Comparison of ENCODE assay signal across 9 cellular contexts in the genomic region with DNA sequence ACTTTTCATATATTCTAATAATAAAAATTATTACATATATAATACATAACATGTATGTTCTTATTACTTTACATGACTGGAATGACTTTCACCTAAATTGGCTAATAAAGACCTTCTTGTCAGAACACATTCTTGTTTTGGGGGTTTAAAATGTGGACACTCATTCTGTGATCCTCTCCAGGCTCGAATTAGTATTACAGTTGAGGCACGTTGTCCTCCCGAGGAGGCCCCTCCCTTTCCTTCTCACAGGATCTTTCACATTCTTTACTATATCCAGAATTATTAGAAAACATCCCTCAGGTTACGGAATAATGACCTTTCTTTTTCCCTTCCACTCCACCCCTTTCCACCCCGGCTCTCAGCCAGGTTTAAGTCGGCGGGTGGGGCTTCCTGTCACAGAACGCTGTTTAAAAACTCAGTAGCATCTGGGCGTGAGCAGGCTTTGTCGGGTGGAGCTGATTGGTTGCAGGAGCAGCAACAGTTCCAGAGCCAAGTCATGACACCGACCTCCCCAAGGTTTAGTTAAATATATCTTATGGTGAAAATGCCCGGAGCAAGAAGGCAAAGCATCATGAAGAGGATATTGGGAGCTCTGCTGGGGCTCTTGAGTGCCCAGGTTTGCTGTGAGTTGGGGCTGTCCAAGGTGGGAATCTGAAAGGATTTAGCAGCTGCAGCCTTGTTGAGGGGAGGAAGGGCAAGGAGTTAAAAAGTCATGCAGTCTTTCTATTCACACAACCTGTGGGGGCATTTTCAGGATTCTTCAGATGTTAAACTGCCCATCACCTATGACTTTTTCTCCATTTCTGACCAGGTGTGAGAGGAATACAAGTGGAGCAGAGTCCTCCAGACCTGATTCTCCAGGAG.
DNase-seq lines count a peak whose midpoint lies in the region; ATAC-seq and FAIRE-seq lines count a peak whose summit lies in the region.
"Had no signal": no experiment of that assay in that cellular context is flagged by ENCODE, and none has a peak within 500 bp of the region (broad histone marks: within the 10 kb centered on the region; RNA-seq: fewer than 3 reads in every experiment).

No MANE protein-coding gene starts in this region.

- no peak overlapping the region for H4K8ac ChIP-seq in neuronal stem cell (ENCODE audit: low read depth, low read length)

- DNase-seq in neuronal stem cell (ENCODE audit: low spot score) (no peak), NCI-H510A (lab: John Stamatoyannopoulos, UW) (no peak), RCC 7860 (ENCODE audit: low spot score) (no peak), NCI-H1436 (lab: John Stamatoyannopoulos, UW) (no peak)

- H3K9ac ChIP-seq in neuronal stem cell (ENCODE audit: low read depth, low read length, poor library complexity): no peak overlapping the region

- no peak overlapping the region for H3K18ac ChIP-seq in neuronal stem cell (ENCODE audit: low read length)

- FAIRE-seq in RCC 7860 (lab: Jason Lieb, UNC): no peak

- no peaks in the 10 kb centered on the region for H3K27me3 Mint-ChIP-seq in T-helper 1 cell treated with Interleukin-12 subunit alpha and Interleukin-12 subunit beta and Interleukin-4 antibody, amounts not matched to agents 30 μg/mL and 1 μg/mL, for 36 hours (ENCODE audit: low read depth)
- H3K27me3 Mint-ChIP-seq in dendritic cell treated with granulocyte-macrophage colony-stimulating factor and Interleukin-4, amounts not matched to agents 40 ng/mL and 50 ng/mL, for 4 days: peaks cover 12% of the 10 kb centered on the region

- no peaks in the 10 kb centered on the region for H3K4me1 ChIP-seq in neuronal stem cell (ENCODE audit: control insufficient read depth in 2 of 2, insufficient read depth in 1 of 2, low read depth in 1 of 2, low read length in 2 of 2)
- H3K4me1 ChIP-seq: gastrocnemius medialis had no signal

- no peak overlapping the region for H4K91ac ChIP-seq in neuronal stem cell (ENCODE audit: low read depth, low read length, poor library complexity)

- ATAC-seq in GM18868 (IDR thresholded peaks at IDR 0.05; ENCODE audit: unreplicated experiment): peak; percentile 64
- peak; percentile 49 for ATAC-seq in HG02938 (IDR thresholded peaks at IDR 0.05; ENCODE audit: unreplicated experiment)
- ATAC-seq: gastrocnemius medialis had no signal

- no peak overlapping the region for H2AK5ac ChIP-seq in neuronal stem cell (ENCODE audit: low read depth, low read length)

- H3K4me3 ChIP-seq in neuronal stem cell (ENCODE audit: low read length in 2 of 2): peak overlapping the region in 1 of 2 donors; percentile 26

- peaks cover 39% of the 10 kb centered on the region for H3K4me1 Mint-ChIP-seq in T-helper 1 cell treated with Interleukin-12 subunit alpha and Interleukin-12 subunit beta and Interleukin-4 antibody, amounts not matched to agents 30 μg/mL and 1 μg/mL, for 36 hours (ENCODE audit: low read depth)
- H3K4me1 Mint-ChIP-seq in dendritic cell treated with granulocyte-macrophage colony-stimulating factor and Interleukin-4, amounts not matched to agents 40 ng/mL and 50 ng/mL, for 4 days (ENCODE audit: low read depth): peaks cover 20% of the 10 kb centered on the region

- H3K14ac ChIP-seq in neuronal stem cell (ENCODE audit: low read length): no peak overlapping the region

- H3K27ac Mint-ChIP-seq in T-helper 1 cell treated with Interleukin-12 subunit alpha and Interleukin-12 subunit beta and Interleukin-4 antibody, amounts not matched to agents 30 μg/mL and 1 μg/mL, for 36 hours: peak overlapping the region; percentile 88
- H3K27ac Mint-ChIP-seq in dendritic cell treated with granulocyte-macrophage colony-stimulating factor and Interleukin-4, amounts not matched to agents 40 ng/mL and 50 ng/mL, for 4 days: no peak overlapping the region

- H3K27ac ChIP-seq in neuronal stem cell (replicated peaks; ENCODE audit: low read length): no peak overlapping the region

- WGBS in neuronal stem cell (ENCODE audit: extremely low coverage in 2 of 2, insufficient read length in 2 of 2, insufficient replicate concordance in 1 of 2), 2 donors: no CpG with 5 or more reads among the region's 12 CpGs

- H3K36me3 ChIP-seq in neuronal stem cell (replicated peaks in 1 of 2; ENCODE audit: control insufficient read depth in 2 of 2, insufficient read depth in 2 of 2, low read length in 2 of 2): no peaks in the 10 kb centered on the region
- H3K36me3 ChIP-seq: gastrocnemius medialis had no signal

- H3K79me1 ChIP-seq in neuronal stem cell (ENCODE audit: low read depth, low read length): no peaks in the 10 kb centered on the region

- peak overlapping the region; percentile 45 for H3K4me2 ChIP-seq in neuronal stem cell (ENCODE audit: insufficient read depth, low read length, poor library complexity, severe bottlenecking)

- no peaks in the 10 kb centered on the region for H3K36me3 Mint-ChIP-seq in T-helper 1 cell treated with Interleukin-12 subunit alpha and Interleukin-12 subunit beta and Interleukin-4 antibody, amounts not matched to agents 30 μg/mL and 1 μg/mL, for 36 hours (ENCODE audit: low read depth)
- H3K36me3 Mint-ChIP-seq in dendritic cell treated with granulocyte-macrophage colony-stimulating factor and Interleukin-4, amounts not matched to agents 40 ng/mL and 50 ng/mL, for 4 days (ENCODE audit: low read depth): no peaks in the 10 kb centered on the region

- H3K27me3 ChIP-seq in neuronal stem cell (ENCODE audit: control insufficient read depth in 3 of 3, insufficient read depth in 3 of 3, low read depth in 1 of 3, low read length in 3 of 3): no peaks in the 10 kb centered on the region
- H3K27me3 ChIP-seq: gastrocnemius medialis had no signal

- no peak overlapping the region for H2BK120ac ChIP-seq in neuronal stem cell (ENCODE audit: low read depth, low read length)

- no peaks in the 10 kb centered on the region for H3K9me3 Mint-ChIP-seq in T-helper 1 cell treated with Interleukin-12 subunit alpha and Interleukin-12 subunit beta and Interleukin-4 antibody, amounts not matched to agents 30 μg/mL and 1 μg/mL, for 36 hours
- H3K9me3 Mint-ChIP-seq in dendritic cell treated with granulocyte-macrophage colony-stimulating factor and Interleukin-4, amounts not matched to agents 40 ng/mL and 50 ng/mL, for 4 days: peaks cover 21% of the 10 kb centered on the region

- intact Hi-C loops in dendritic cell treated with granulocyte-macrophage colony-stimulating factor and Interleukin-4, amounts not matched to agents 40 ng/mL and 50 ng/mL, for 4 days (cut with micrococcal nuclease): no loop called here

- H3K4me3 Mint-ChIP-seq in T-helper 1 cell treated with Interleukin-12 subunit alpha and Interleukin-12 subunit beta and Interleukin-4 antibody, amounts not matched to agents 30 μg/mL and 1 μg/mL, for 36 hours: peak overlapping the region; percentile 89
- H3K4me3 Mint-ChIP-seq in dendritic cell treated with granulocyte-macrophage colony-stimulating factor and Interleukin-4, amounts not matched to agents 40 ng/mL and 50 ng/mL, for 4 days: peak overlapping the region; percentile 49

- no peak overlapping the region for H2BK5ac ChIP-seq in neuronal stem cell (ENCODE audit: low read length)

- no peak overlapping the region for H3K4ac ChIP-seq in neuronal stem cell (ENCODE audit: low read length)

- no peak overlapping the region for H2AFZ ChIP-seq in neuronal stem cell (ENCODE audit: low read length)

- H2BK12ac ChIP-seq in neuronal stem cell (ENCODE audit: low read length): no peak overlapping the region

- no peaks in the 10 kb centered on the region for H3K9me3 ChIP-seq in neuronal stem cell (replicated peaks in 1 of 2; ENCODE audit: control insufficient read depth in 2 of 2, insufficient read depth in 1 of 2, low read depth in 1 of 2, low read length in 2 of 2)

- H3K23ac ChIP-seq in neuronal stem cell (ENCODE audit: low read depth, low read length, poor library complexity): no peak overlapping the region

- no peak overlapping the region for H2BK15ac ChIP-seq in neuronal stem cell (ENCODE audit: low read length)
